ENCODE assay signal across 11 cellular contexts in the genomic region with DNA sequence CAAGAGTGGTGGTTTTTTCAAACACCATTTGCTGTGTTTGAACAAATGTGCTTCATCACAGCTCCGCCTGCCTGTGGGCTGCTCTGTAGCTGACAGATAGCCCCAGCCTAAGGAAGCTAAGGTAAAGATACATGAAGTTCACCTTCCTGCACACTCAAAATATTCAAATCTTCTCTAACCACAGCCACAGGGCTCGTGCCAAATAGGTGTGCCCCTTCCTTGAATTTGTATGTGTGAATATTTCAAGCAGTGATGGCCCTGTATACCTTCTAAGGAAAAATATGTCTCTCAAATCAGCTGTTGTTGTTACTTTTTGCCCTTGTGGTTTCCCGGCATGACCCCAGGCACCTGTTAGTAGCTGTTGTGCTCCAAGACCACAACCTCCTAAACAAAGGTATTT.
DNase-seq lines count a peak whose midpoint lies in the region; ATAC-seq, FAIRE-seq and TF ChIP-seq lines count a peak whose summit lies in the region.
"Had no signal": no experiment of that assay in that cellular context is flagged by ENCODE, and none has a peak within 500 bp of the region (broad histone marks: within the 10 kb centered on the region; RNA-seq: fewer than 3 reads in every experiment).

No MANE protein-coding gene starts in this region.

- intact Hi-C loops in Right ventricle myocardium inferior (cut with DNase I) = no loop called here
- intact Hi-C loops in left cardiac atrium (cut with DNase I) = no loop called here
- intact Hi-C loops in GM12878 (cut with micrococcal nuclease; ENCODE audit: unreplicated experiment) = no loop called here
- intact Hi-C loops in transverse colon (cut with DNase I; ENCODE audit: low total_unique reads) = no loop called here
- intact Hi-C loops in MCF 10A (cut with micrococcal nuclease) = no loop called here
- intact Hi-C loops in mammary epithelial cell (cut with micrococcal nuclease) = no loop called here

- H3K27me3 ChIP-seq in GM12878 (replicated peaks in 1 of 2; ENCODE audit: control insufficient read depth in 2 of 2, insufficient read depth in 2 of 2, low read length in 1 of 2) (no peaks in the 10 kb centered on the region), transverse colon (no peaks in the 10 kb centered on the region), mammary epithelial cell (ENCODE audit: insufficient read depth, low read length) (no peaks in the 10 kb centered on the region)

- TF ChIP-seq POLR2A in GM12878 (IDR thresholded peaks at IDR 0.05; ENCODE audit: low read depth, low read length) (no peak), transverse colon (IDR thresholded peaks at IDR 0.05) (no peak)

- ATAC-seq in Right ventricle myocardium inferior (peak; percentile 36), left cardiac atrium (no peak), GM12878 (peak; percentile 55), WTC11 (no peak)

- BruUV-seq in GM12878 (replicated peaks; lab: Mats Ljungman, UMichigan) (no TSS peak), MCF 10A (replicated peaks; lab: Mats Ljungman, UMichigan) (no TSS peak), mammary epithelial cell (replicated peaks; lab: Mats Ljungman, UMichigan) (no TSS peak)

- H4K20me1 ChIP-seq in GM12878 (ENCODE audit: control insufficient read depth, insufficient read depth) (no peaks in the 10 kb centered on the region), mammary epithelial cell (ENCODE audit: insufficient read depth, low read length) (no peaks in the 10 kb centered on the region)

- TF ChIP-seq RAD21 in GM12878 (IDR thresholded peaks at IDR 0.05; ENCODE audit: insufficient read depth, low read depth, low read length) = peak; percentile 40

- H3K9me3 Mint-ChIP-seq in IgD-negative memory B cell = no peaks in the 10 kb centered on the region
- no peaks in the 10 kb centered on the region for H3K9me3 Mint-ChIP-seq in MCF 10A (ENCODE audit: unreplicated experiment)
- H3K9me3 Mint-ChIP-seq in WTC11 = no peaks in the 10 kb centered on the region

- dilution Hi-C loops in mammary epithelial cell (cut with HindIII; ENCODE audit: low sequenced_read_pairs) = no loop called here

- H3K4me1 ChIP-seq in GM12878 (ENCODE audit: control insufficient read depth, insufficient read depth, low read length) (peaks cover 31% of the 10 kb centered on the region), transverse colon (peaks cover 0 to 18% (median 6%) of the 10 kb centered on the region in 4 donors), mammary epithelial cell (ENCODE audit: insufficient read depth, low read length) (no peaks in the 10 kb centered on the region)

- H3K27ac Mint-ChIP-seq in IgD-negative memory B cell = no peak overlapping the region
- no peak overlapping the region for H3K27ac Mint-ChIP-seq in MCF 10A (ENCODE audit: low read depth, unreplicated experiment)
- no peak overlapping the region for H3K27ac Mint-ChIP-seq in WTC11

- H3K36me3 Mint-ChIP-seq in IgD-negative memory B cell (peaks cover 2% of the 10 kb centered on the region), MCF 10A (ENCODE audit: insufficient read depth, unreplicated experiment) (no peaks in the 10 kb centered on the region), WTC11 (no peaks in the 10 kb centered on the region)

- FAIRE-seq in GM12878 (lab: Jason Lieb, UNC) = no peak
- FAIRE-seq: endothelial cell of umbilical vein had no signal

- WGBS in GM12878 (ENCODE audit: insufficient coverage, insufficient replicate concordance, low lambda C conversion rate, missing lambda C conversion rate) = 18% methylated on average over 3 of the region's 3 CpGs
- 66% methylated on average over 3 of the region's 3 CpGs; no CpG with 5 or more reads in 1 of the 2 donors for WGBS in transverse colon (ENCODE audit: low coverage in 1 of 2), 2 donors
- 78% methylated on average over 3 of the region's 3 CpGs for WGBS in mammary epithelial cell (ENCODE audit: low coverage, missing lambda C conversion rate)

- peak overlapping the region in 3 of 4 donors; percentile 10 to 75 (median 59) for H3K4me3 Mint-ChIP-seq in IgD-negative memory B cell
- no peak overlapping the region for H3K4me3 Mint-ChIP-seq in MCF 10A (ENCODE audit: unreplicated experiment)
- no peak overlapping the region for H3K4me3 Mint-ChIP-seq in WTC11

- no peak overlapping the region; the same call in 1 of the 2 replicates for H3K4me2 ChIP-seq in GM12878 (ENCODE audit: control insufficient read depth, insufficient read depth)
- no peak overlapping the region for H3K4me2 ChIP-seq in mammary epithelial cell (ENCODE audit: insufficient read depth, low read depth, low read length)

- H3K4me3 ChIP-seq in GM12878 = no peak overlapping the region
- H3K4me3 ChIP-seq in transverse colon = no peak overlapping the region
- no peak overlapping the region for H3K4me3 ChIP-seq in mammary epithelial cell (replicated peaks in 1 of 3; ENCODE audit: insufficient read depth in 1 of 3, low read depth in 2 of 3, low read length in 3 of 3)

- H3K27me3 Mint-ChIP-seq in IgD-negative memory B cell = peaks cover 2% of the 10 kb centered on the region
- H3K27me3 Mint-ChIP-seq in MCF 10A (ENCODE audit: insufficient read depth, unreplicated experiment) = no peaks in the 10 kb centered on the region
- peaks cover 34% of the 10 kb centered on the region for H3K27me3 Mint-ChIP-seq in WTC11 (ENCODE audit: low read depth)

- H2AFZ ChIP-seq in GM12878 (ENCODE audit: control insufficient read depth, low read depth, low read length) = peak overlapping the region; percentile 46; the same call in 1 of the 2 replicates
- no peak overlapping the region for H2AFZ ChIP-seq in mammary epithelial cell (ENCODE audit: low read depth, low read length)

- in situ Hi-C loops in GM12878 (cut with MboI) (no loop called here), transverse colon (cut with MboI; ENCODE audit: low pct_ligation_motif_present in 1 of 4, low pct_unique_long_range_greater_than_20kb in 1 of 4, low sequenced_read_pairs in 3 of 4) (no loop called here), mammary epithelial cell (cut with MboI; ENCODE audit: low sequenced_read_pairs in 2 of 2) (no loop called here)

- no peaks in the 10 kb centered on the region for H3K9me3 ChIP-seq in GM12878 (replicated peaks; ENCODE audit: control insufficient read depth, insufficient read depth, low read length)
- no peaks in the 10 kb centered on the region for H3K9me3 ChIP-seq in transverse colon
- no peaks in the 10 kb centered on the region for H3K9me3 ChIP-seq in mammary epithelial cell (replicated peaks; ENCODE audit: insufficient read depth, low read length)

- CTCF ChIA-PET in GM12878 (lab: Yijun Ruan, JAX) = interaction anchor here (0.6 to 2.4 kb wide), 12 partner anchors 9 to 466 kb away, joined by 3 to 14 read pairs (median 3); no protein-coding TSS in a partner anchor
- CTCF ChIA-PET in MCF 10A (lab: Yijun Ruan, JAX) = interaction anchor here (0.6 to 1.9 kb wide), 5 partner anchors 14 to 524 kb away, joined by 3 to 7 read pairs (median 4); partner anchors contain the start of gene TIPARP
- CTCF ChIA-PET in WTC11 (lab: Charles Lee) = interaction anchor here (1.1 to 1.5 kb wide), 2 partner anchors 15 to 392 kb away, joined by 3 read pairs; partner anchors contain the start of gene TIPARP
- CTCF ChIA-PET in mammary epithelial cell (lab: Charles Lee; ENCODE audit: low non-redundant PET) = no interaction called here

- RAD21 ChIA-PET in GM12878 (lab: Charles Lee; ENCODE audit: unreplicated experiment) = interaction anchor here (0.9 to 2.7 kb wide), 21 partner anchors 13 to 915 kb away, joined by 3 to 12 read pairs (median 4); partner anchors contain the start of gene LEKR1

- H3K4me1 Mint-ChIP-seq in IgD-negative memory B cell (peaks cover 25 to 34% (median 26%) of the 10 kb centered on the region in 3 donors), MCF 10A (ENCODE audit: insufficient read depth, unreplicated experiment) (no peaks in the 10 kb centered on the region), WTC11 (peaks cover 38% of the 10 kb centered on the region)

- H3K36me3 ChIP-seq in GM12878 (ENCODE audit: control insufficient read depth in 2 of 2, insufficient read depth in 2 of 2, low read length in 1 of 2) (no peaks in the 10 kb centered on the region), transverse colon (no peaks in the 10 kb centered on the region), mammary epithelial cell (ENCODE audit: insufficient read depth, low read length) (no peaks in the 10 kb centered on the region)

- TF ChIP-seq CTCF in GM12878 (IDR thresholded peaks at IDR 0.05 in 2 of 3, conservative IDR thresholded peaks at IDR 0.05 in 1 of 3; ENCODE audit: control insufficient read depth in 2 of 3, extremely low read depth in 1 of 3, insufficient read depth in 1 of 3, low read depth in 3 of 3, low read length in 3 of 3) = peak; percentile 10 to 25 (median 18); a peak in 3 of 6 replicates
- no peak for TF ChIP-seq CTCF in transverse colon (IDR thresholded peaks at IDR 0.05)
- TF ChIP-seq CTCF in MCF 10A (IDR thresholded peaks at IDR 0.05; ENCODE audit: unreplicated experiment) = no peak
- TF ChIP-seq CTCF in WTC11 (IDR thresholded peaks at IDR 0.05) = no peak
- no peak for TF ChIP-seq CTCF in mammary epithelial cell (conservative IDR thresholded peaks at IDR 0.05 in 1 of 2, IDR thresholded peaks at IDR 0.05 in 1 of 2; ENCODE audit: extremely low read depth in 1 of 2, insufficient read depth in 1 of 2, low read depth in 1 of 2, low read length in 2 of 2)

- H3K27ac ChIP-seq in GM12878 (ENCODE audit: control insufficient read depth, insufficient read depth) (no peak overlapping the region), transverse colon (no peak overlapping the region), mammary epithelial cell (ENCODE audit: insufficient read depth, low read depth, low read length) (no peak overlapping the region)

- POLR2A ChIA-PET in GM12878 (lab: Charles Lee) = interaction anchor here (0.5 to 1.0 kb wide), 2 partner anchors 88 to 1040 kb away, joined by 3 read pairs; no protein-coding TSS in a partner anchor
- POLR2A ChIA-PET in MCF 10A (lab: Yijun Ruan, JAX) = interaction anchor here (0.7 kb wide), 1 partner anchor 15 kb away, joined by 3 read pairs; no protein-coding TSS in a partner anchor
- POLR2A ChIA-PET in WTC11 (lab: Charles Lee) = no interaction called here

- H3K9ac ChIP-seq in GM12878 (ENCODE audit: control insufficient read depth, insufficient read depth, low read length) (no peak overlapping the region), mammary epithelial cell (ENCODE audit: insufficient read depth, low read length) (no peak overlapping the region)

- no peak for DNase-seq in Right ventricle myocardium inferior (ENCODE audit: missing footprints)
- no peak for DNase-seq in left cardiac atrium
- no peak for DNase-seq in GM12878 (ENCODE audit: low read depth, low spot score)
- DNase-seq in transverse colon = peak; percentile 21
- DNase-seq in MCF 10A (ENCODE audit: unreplicated experiment) = no peak
- no peak for DNase-seq in WTC11 (ENCODE audit: low spot score)
- no peak for DNase-seq in mammary epithelial cell
- DNase-seq: activated CD4-positive, alpha-beta T cell treated with anti-CD3 and anti-CD28 coated beads for 4 hours; stimulated activated CD4-positive, alpha-beta T cell treated with anti-CD3 and anti-CD28 coated beads, Interleukin-4, amount 100 ng/mL, for 4 hours had no signal

- no peaks in the 10 kb centered on the region for H3K79me2 ChIP-seq in GM12878 (ENCODE audit: control insufficient read depth, insufficient read depth, low read length)
- H3K79me2 ChIP-seq in mammary epithelial cell (ENCODE audit: insufficient read depth, low read length) = no peaks in the 10 kb centered on the region

- TF ChIP-seq EP300 in GM12878 (IDR thresholded peaks at IDR 0.05; ENCODE audit: borderline replicate concordance in 1 of 2, control insufficient read depth in 1 of 2, low read depth in 2 of 2, low read length in 2 of 2) (no peak), transverse colon (IDR thresholded peaks at IDR 0.05; ENCODE audit: low read depth) (no peak)

- SMC1A ChIA-PET in GM12878 (lab: Charles Lee; ENCODE audit: uncharacterized antibody, unreplicated experiment) = interaction anchor here (0.7 to 3.6 kb wide), 14 partner anchors 10 to 392 kb away, joined by 3 to 10 read pairs (median 5); partner anchors contain the start of gene TIPARP

Comparison
In these comparisons a context has a peak if more than half of its experiments do, and no peak if none do; other contexts are left out.
1. ATAC-seq: peak in Right ventricle myocardium inferior (single experiment) and GM12878 (single experiment); none in left cardiac atrium (0 of 2) and WTC11 (single experiment).
2. H3K4me3 Mint-ChIP-seq: peak in IgD-negative memory B cell (3 of 4); none in MCF 10A (single experiment) and WTC11 (single experiment).
3. CTCF ChIP-seq: peak in GM12878 (3 of 3); none in transverse colon (0 of 5), MCF 10A (single experiment), WTC11 (single experiment) and mammary epithelial cell (0 of 2).